20 cellular contexts compared by ENCODE assay signal in genomic region chr16:52368899-52369298, GRCh38.
DNase-seq lines count a peak whose midpoint lies in the region; ATAC-seq, FAIRE-seq and TF ChIP-seq lines count a peak whose summit lies in the region.
"Had no signal": no experiment of that assay in that cellular context is flagged by ENCODE, and none has a peak within 500 bp of the region (broad histone marks: within the 10 kb centered on the region; RNA-seq: fewer than 3 reads in every experiment).

No MANE protein-coding gene starts in this region.

- no peaks in the 10 kb centered on the region for H3K79me1 ChIP-seq in H1 (ENCODE audit: low read depth, low read length)

- H3K4ac ChIP-seq in H1 (replicated peaks; ENCODE audit: insufficient read length, low read depth, low read length) = no peak overlapping the region

- TF ChIP-seq CTCF in H1 (IDR thresholded peaks at IDR 0.05; ENCODE audit: control extremely low read depth in 1 of 3, insufficient read depth in 1 of 3, low read depth in 1 of 3, low read length in 3 of 3) = no peak
- no peak for TF ChIP-seq CTCF in prostate gland (IDR thresholded peaks at IDR 0.05)

- no peaks in the 10 kb centered on the region for H3K4me1 ChIP-seq in H1 (replicated peaks in 1 of 4; ENCODE audit: control insufficient read depth in 3 of 4, insufficient read depth in 4 of 4, low read length in 3 of 4)
- peaks cover 0 to 1% of the 10 kb centered on the region in 2 donors for H3K4me1 ChIP-seq in small intestine (ENCODE audit: control insufficient read depth in 2 of 2, insufficient read depth in 1 of 2, low read depth in 1 of 2, low read length in 1 of 2)
- no peaks in the 10 kb centered on the region for H3K4me1 ChIP-seq in prostate gland (replicated peaks)
- H3K4me1 ChIP-seq: A549, Caco-2 had no signal

- CTCF ChIA-PET in H1 (lab: Charles Lee; ENCODE audit: partially characterized antibody) = no interaction called here

- H3K4me3 ChIP-seq in H1 (ENCODE audit: extremely low read depth in 1 of 4, insufficient read depth in 2 of 4, low read depth in 3 of 4, low read length in 4 of 4) (no peak overlapping the region), small intestine (ENCODE audit: low read depth in 1 of 2, low read length in 2 of 2) (no peak overlapping the region), prostate gland (no peak overlapping the region)
- H3K4me3 ChIP-seq: A549; BLaER1 treated with 17β-estradiol and CSF1 and Interleukin-3, amounts not matched to agents 10 nM and 100 nM had no signal

- H3K18ac ChIP-seq in H1 (ENCODE audit: extremely low read depth, low read length) = no peak overlapping the region

- H3K23ac ChIP-seq in H1 (ENCODE audit: insufficient read length) = no peak overlapping the region

- intact Hi-C loops in left colon (cut with DNase I, micrococcal nuclease) = no loop called here
- intact Hi-C loops in prostate gland (cut with DNase I) = no loop called here

- TF ChIP-seq RAD21 in H1 (IDR thresholded peaks at IDR 0.05 in 1 of 2, conservative IDR thresholded peaks at IDR 0.05 in 1 of 2; ENCODE audit: low read depth in 2 of 2, low read length in 2 of 2) = no peak

- H3K4me2 ChIP-seq in H1 (ENCODE audit: insufficient read depth in 1 of 2, low read depth in 2 of 2, low read length in 2 of 2) = no peak overlapping the region
- H3K4me2 ChIP-seq: A549; BLaER1 treated with 17β-estradiol and CSF1 and Interleukin-3, amounts not matched to agents 10 nM and 100 nM had no signal

- H2BK5ac ChIP-seq in H1 (ENCODE audit: low read depth, low read length) = no peak overlapping the region

- H3K27me3 ChIP-seq in H1 (replicated peaks in 1 of 4; ENCODE audit: control insufficient read depth in 3 of 4, extremely low read depth in 1 of 4, insufficient read depth in 3 of 4, low read length in 3 of 4) (no peaks in the 10 kb centered on the region), small intestine (ENCODE audit: control insufficient read depth in 2 of 2, insufficient read depth in 2 of 2, low read length in 2 of 2) (no peaks in the 10 kb centered on the region), prostate gland (replicated peaks; ENCODE audit: insufficient read depth) (no peaks in the 10 kb centered on the region)
- H3K27me3 ChIP-seq: BLaER1 treated with 17β-estradiol and CSF1 and Interleukin-3, amounts not matched to agents 10 nM and 100 nM had no signal

- H2BK15ac ChIP-seq in H1 (ENCODE audit: low read length) = no peak overlapping the region

- H3K9ac ChIP-seq in H1 (replicated peaks in 1 of 4; ENCODE audit: extremely low read depth in 1 of 4, low read depth in 3 of 4, low read length in 3 of 4) = no peak overlapping the region
- H3K9ac ChIP-seq: BLaER1 treated with 17β-estradiol and CSF1 and Interleukin-3, amounts not matched to agents 10 nM and 100 nM had no signal

- no peak for DNase-seq in H1 (ENCODE audit: low read depth in 1 of 2, low spot score in 2 of 2)
- no peak for DNase-seq in left colon
- peak; percentile 96 for DNase-seq in small intestine
- DNase-seq in prostate gland (ENCODE audit: low spot score) = no peak
- no peak for DNase-seq in activated CD4-positive, alpha-beta T cell treated with anti-CD3 and anti-CD28 coated beads for 4 hours
- DNase-seq: AML-193; Caco-2; Calu3; CD4-positive, alpha-beta T cell; CD8-positive, alpha-beta T cell; DMS79 treated with DMSO at 0.1 percent for 48 hours; GF-D8 had no signal

- H2BK20ac ChIP-seq in H1 (ENCODE audit: low read length) = no peak overlapping the region

- no peak overlapping the region for H4K5ac ChIP-seq in H1 (ENCODE audit: insufficient read length, low read depth, low read length)

- H3K36me3 ChIP-seq in H1 (ENCODE audit: control insufficient read depth in 2 of 4, insufficient read depth in 4 of 4, low read length in 3 of 4) (no peaks in the 10 kb centered on the region), small intestine (ENCODE audit: control insufficient read depth in 2 of 2, insufficient read depth in 2 of 2, low read length in 2 of 2) (no peaks in the 10 kb centered on the region), prostate gland (no peaks in the 10 kb centered on the region)
- H3K36me3 ChIP-seq: BLaER1 treated with 17β-estradiol and CSF1 and Interleukin-3, amounts not matched to agents 10 nM and 100 nM had no signal

- H3K9me3 ChIP-seq in H1 (ENCODE audit: insufficient read depth in 2 of 2, low read depth in 1 of 2, low read length in 1 of 2) = peaks cover 0 to 2% of the 10 kb centered on the region in 2 experiments; a peak in 1 of 4 replicates
- no peaks in the 10 kb centered on the region for H3K9me3 ChIP-seq in small intestine (ENCODE audit: control insufficient read depth, low read depth)
- no peaks in the 10 kb centered on the region for H3K9me3 ChIP-seq in prostate gland
- H3K9me3 ChIP-seq: A549; BLaER1 treated with 17β-estradiol and CSF1 and Interleukin-3, amounts not matched to agents 10 nM and 100 nM; Caco-2 had no signal

- H4K20me1 ChIP-seq in H1 (replicated peaks in 1 of 2; ENCODE audit: control insufficient read depth in 1 of 2, insufficient read depth in 2 of 2, low read length in 2 of 2) = no peaks in the 10 kb centered on the region
- H4K20me1 ChIP-seq: BLaER1 treated with 17β-estradiol and CSF1 and Interleukin-3, amounts not matched to agents 10 nM and 100 nM had no signal

- no peak overlapping the region; the same call in 1 of the 2 replicates for H2AK5ac ChIP-seq in H1 (ENCODE audit: low read depth, low read length)

- H2BK12ac ChIP-seq in H1 (ENCODE audit: low read depth, low read length) = no peak overlapping the region

- H2BK120ac ChIP-seq in H1 (replicated peaks; ENCODE audit: low read depth, low read length) = no peak overlapping the region

- H3K14ac ChIP-seq in H1 (ENCODE audit: insufficient read length) = no peak overlapping the region

- TF ChIP-seq POLR2A in H1 (IDR thresholded peaks at IDR 0.05; ENCODE audit: control extremely low read depth in 1 of 2, low read depth in 2 of 2, low read length in 2 of 2) (no peak), prostate gland (IDR thresholded peaks at IDR 0.05) (no peak)

- H4K91ac ChIP-seq in H1 (replicated peaks; ENCODE audit: insufficient read length, low read length) = no peak overlapping the region

- peak overlapping the region; percentile 96; the same call in 1 of the 2 replicates for H2AFZ ChIP-seq in H1 (ENCODE audit: low read length)

- peak; percentile 37 for ATAC-seq in left colon
- ATAC-seq: A549; CD8-positive, alpha-beta T cell had no signal

- FAIRE-seq in H1 (lab: Jason Lieb, UNC) = no peak
- FAIRE-seq in small intestine (lab: Jason Lieb, UNC) = no peak
- FAIRE-seq: A549, D721Med, G401.6, GM12891, GM19239 had no signal

- POLR2A ChIA-PET in H1 (lab: Charles Lee; ENCODE audit: partially characterized antibody) = no interaction called here

- H4K8ac ChIP-seq in H1 (ENCODE audit: extremely low read depth, insufficient read depth, low read length) = no peak overlapping the region

- no peaks in the 10 kb centered on the region for H3K79me2 ChIP-seq in H1 (ENCODE audit: control insufficient read depth in 1 of 2, insufficient read depth in 2 of 2, low read length in 2 of 2)

- H3K27ac ChIP-seq in H1 (ENCODE audit: low read depth, low read length) (no peak overlapping the region), small intestine (ENCODE audit: low read depth in 1 of 2, low read length in 1 of 2) (no peak overlapping the region), prostate gland (no peak overlapping the region)
- H3K27ac ChIP-seq: 22Rv1; A549; BLaER1 treated with 17β-estradiol and CSF1 and Interleukin-3, amounts not matched to agents 10 nM and 100 nM; C4-2B had no signal

- no peak overlapping the region for H3K56ac ChIP-seq in H1 (replicated peaks; ENCODE audit: insufficient read length, low read depth, low read length)

- 97% methylated on average over 4 of the region's 4 CpGs; no CpG with 5 or more reads in 1 of the 2 experiments for WGBS in H1 (ENCODE audit: extremely low coverage in 1 of 2, insufficient coverage in 1 of 2, insufficient read length in 1 of 2, insufficient replicate concordance in 2 of 2, low coverage in 1 of 2, low lambda C conversion rate in 2 of 2, missing lambda C conversion rate in 1 of 2), 2 experiments
- 6 to 46% (median 26%) methylated on average over 4 of the region's 4 CpGs for WGBS in small intestine, 3 donors
- WGBS in prostate gland = 73% methylated on average over 4 of the region's 4 CpGs

- no peak for TF ChIP-seq EP300 in H1 (IDR thresholded peaks at IDR 0.05; ENCODE audit: borderline replicate concordance in 1 of 2, low read depth in 2 of 2, low read length in 2 of 2)

- no peaks in the 10 kb centered on the region for H3K23me2 ChIP-seq in H1 (ENCODE audit: low read depth, low read length)

TF ChIP-seq in H1, 55 proteins besides CTCF, POLR2A, EP300 and RAD21:
- no peak for TF ChIP-seq USF2 (IDR thresholded peaks at IDR 0.05; ENCODE audit: low read length)
- TF ChIP-seq SIX5 (IDR thresholded peaks at IDR 0.05; ENCODE audit: low read depth, low read length) = no peak
- TF ChIP-seq TBP (IDR thresholded peaks at IDR 0.05; ENCODE audit: low read depth, low read length) = no peak
- TF ChIP-seq YY1 (IDR thresholded peaks at IDR 0.05; ENCODE audit: low read depth, low read length) = no peak
- no peak for TF ChIP-seq ASH2L (IDR thresholded peaks at IDR 0.05; ENCODE audit: low read length)
- TF ChIP-seq JUN (IDR thresholded peaks at IDR 0.05; ENCODE audit: low read depth, low read length) = no peak
- TF ChIP-seq CBX5 (IDR thresholded peaks at IDR 0.05; ENCODE audit: low read depth, low read length) = no peak
- TF ChIP-seq BACH1 (IDR thresholded peaks at IDR 0.05; ENCODE audit: low read length) = no peak
- no peak for TF ChIP-seq EGR1 (IDR thresholded peaks at IDR 0.05; ENCODE audit: borderline replicate concordance, low read depth, low read length)
